Comparison of ENCODE assay signal across 8 cellular contexts in genomic region chr1:113931456-113931855, GRCh38. TPM values are rescaled to one million over a fixed set of nuclear protein-coding genes. Genes with fewer than 3 reads are reported as not detected.
DNase-seq lines count a peak whose midpoint lies in the region; ATAC-seq and TF ChIP-seq lines count a peak whose summit lies in the region.

No MANE protein-coding gene starts in this region.

- no peaks in the 10 kb centered on the region for H3K9me3 ChIP-seq in cardiac muscle cell (ENCODE audit: low read depth)
- H3K9me3 ChIP-seq in iPS-15b (ENCODE audit: control insufficient read depth, insufficient read depth, low read length) = no peaks in the 10 kb centered on the region
- H3K9me3 ChIP-seq in tibial artery = no peaks in the 10 kb centered on the region

- H3K27ac Mint-ChIP-seq in activated B cell treated with CpG ODN at 0.5 μM for 24 hours = no peak overlapping the region

- no peak for TF ChIP-seq CTCF in cardiac muscle cell (IDR thresholded peaks at IDR 0.05; ENCODE audit: low read depth, low read length)
- no peak for TF ChIP-seq CTCF in activated B cell treated with CpG ODN at 0.5 μM for 24 hours (IDR thresholded peaks at IDR 0.05)
- TF ChIP-seq CTCF in tibial artery (IDR thresholded peaks at IDR 0.05) = no peak

- H3K4me3 ChIP-seq in cardiac muscle cell (peak overlapping the region; percentile 85), iPS-15b (ENCODE audit: low read depth, low read length) (peak overlapping the region; percentile 78), tibial artery (peak overlapping the region; percentile 79 to 97)

- H3K9me3 Mint-ChIP-seq in activated B cell treated with CpG ODN at 0.5 μM for 24 hours = no peaks in the 10 kb centered on the region

- peaks cover 65% of the 10 kb centered on the region for H3K4me1 Mint-ChIP-seq in activated B cell treated with CpG ODN at 0.5 μM for 24 hours

- H3K36me3 ChIP-seq in cardiac muscle cell = no peaks in the 10 kb centered on the region
- H3K36me3 ChIP-seq in iPS-15b (ENCODE audit: control insufficient read depth, insufficient read depth, low read length) = no peaks in the 10 kb centered on the region
- no peaks in the 10 kb centered on the region for H3K36me3 ChIP-seq in tibial artery

- no peak for ATAC-seq in activated B cell treated with CpG ODN at 0.5 μM for 24 hours (ENCODE audit: low read depth)
- no peak for ATAC-seq in HG03045 (IDR thresholded peaks at IDR 0.05; ENCODE audit: unreplicated experiment)
- no peak for ATAC-seq in activated CD4-positive, CD25-positive, alpha-beta regulatory T cell treated with anti-CD3 and anti-CD28 coated beads, Interleukin-2, amount 50 U/mL, for 24 hours

- H3K27me3 Mint-ChIP-seq in activated B cell treated with CpG ODN at 0.5 μM for 24 hours = no peaks in the 10 kb centered on the region

- POLR2A ChIA-PET in activated B cell treated with CpG ODN at 0.5 μM for 24 hours (lab: Charles Lee) = interaction anchor here (1.1 to 4.5 kb wide), 3 partner anchors 22 to 119 kb away, joined by 4 to 127 read pairs (median 28); partner anchors contain the start of genes AP4B1, DCLRE1B and RSBN1

- CTCF ChIA-PET in activated B cell treated with CpG ODN at 0.5 μM for 24 hours (lab: Charles Lee) = interaction anchor here (1.6 to 5.5 kb wide), 4 partner anchors 15 to 96 kb away, joined by 6 to 43 read pairs (median 24); partner anchors contain the start of genes AP4B1 and DCLRE1B

- no peak overlapping the region for H3K9ac ChIP-seq in iPS-15b (ENCODE audit: low read depth, low read length)

- peaks cover 24% of the 10 kb centered on the region for H3K4me1 ChIP-seq in cardiac muscle cell (ENCODE audit: low read depth)
- H3K4me1 ChIP-seq in iPS-15b (ENCODE audit: control insufficient read depth, insufficient read depth, low read length) = peaks cover 5% of the 10 kb centered on the region
- H3K4me1 ChIP-seq in tibial artery = peaks cover 0 to 72% (median 27%) of the 10 kb centered on the region in 4 donors

- peak in 1 of 2 donors; percentile 71 for DNase-seq in cardiac muscle cell (ENCODE audit: low read depth in 1 of 2, low spot score in 1 of 2)
- DNase-seq in cardiac septum (ENCODE audit: low spot score) = no peak
- DNase-seq in activated B cell treated with CpG ODN at 0.5 μM for 24 hours = no peak
- no peak for DNase-seq in tibial artery
- DNase-seq in NCI-H1105 treated with DMSO at 0.1 percent for 48 hours (lab: John Stamatoyannopoulos, UW) = no peak

- H3K36me3 Mint-ChIP-seq in activated B cell treated with CpG ODN at 0.5 μM for 24 hours (ENCODE audit: low read depth) = peaks cover 23% of the 10 kb centered on the region

- H3K27ac ChIP-seq in cardiac muscle cell (no peak overlapping the region), tibial artery (peak overlapping the region; percentile 98)

- intact Hi-C loops in cardiac septum (cut with DNase I) (no loop called here), activated B cell treated with CpG ODN at 0.5 μM for 24 hours (cut with micrococcal nuclease) (loop anchor here (5.0 to 10.0 kb wide), 2 partner anchors 581 to 977 kb away; partner anchors contain the start of genes SLC16A1 and TRIM33), tibial artery (cut with DNase I; ENCODE audit: low total_unique reads) (loop anchor here (10.0 kb wide), 1 partner anchor 97 kb away; no protein-coding TSS in a partner anchor)

- H3K27me3 ChIP-seq in cardiac muscle cell (no peaks in the 10 kb centered on the region), iPS-15b (ENCODE audit: control insufficient read depth, insufficient read depth, low read length) (no peaks in the 10 kb centered on the region), tibial artery (no peaks in the 10 kb centered on the region)

- peak overlapping the region; percentile 96 for H3K4me3 Mint-ChIP-seq in activated B cell treated with CpG ODN at 0.5 μM for 24 hours

RNA-seq across cellular contexts. Expression of gene HIPK1, which starts 2.3 kb away (rescaled TPM):
- total RNA-seq in cardiac muscle cell = 23.4 and 27.7 TPM in 2 replicates
- 14.1 and 19.3 TPM in 2 replicates for polyA plus RNA-seq in cardiac muscle cell
- 63.5 TPM for total RNA-seq in cardiac septum
- 38.0 and 39.0 TPM in 2 replicates for total RNA-seq in activated B cell treated with CpG ODN at 0.5 μM for 24 hours

RNA-seq across cellular contexts. Expression of gene DCLRE1B, which starts 26.3 kb away (rescaled TPM):
- total RNA-seq in cardiac muscle cell = 5.6 and 6.3 TPM in 2 replicates
- 3.4 and 5.5 TPM in 2 replicates for polyA plus RNA-seq in cardiac muscle cell
- 2.1 TPM for total RNA-seq in cardiac septum
- 5.4 and 6.0 TPM in 2 replicates for total RNA-seq in activated B cell treated with CpG ODN at 0.5 μM for 24 hours

RNA-seq across cellular contexts. Expression of gene AP4B1, which starts 26.9 kb away (rescaled TPM):
- 8.8 and 18.8 TPM in 2 replicates for total RNA-seq in cardiac muscle cell
- polyA plus RNA-seq in cardiac muscle cell = 18.3 and 22.5 TPM in 2 replicates
- total RNA-seq in cardiac septum = 12.6 TPM
- 48.5 and 69.9 TPM in 2 replicates for total RNA-seq in activated B cell treated with CpG ODN at 0.5 μM for 24 hours

RNA-seq across cellular contexts. Expression of gene BCL2L15, which starts 44.1 kb away (rescaled TPM):
- 4.5 TPM in 1 of 2 replicates, not detected in the other for total RNA-seq in cardiac muscle cell
- polyA plus RNA-seq in cardiac muscle cell = 0.16 TPM in 1 of 2 replicates, not detected in the other
- not detected for total RNA-seq in cardiac septum
- 0.83 and 3.7 TPM in 2 replicates for total RNA-seq in activated B cell treated with CpG ODN at 0.5 μM for 24 hours

RNA-seq across cellular contexts. Expression of gene OLFML3, which starts 47.8 kb away (rescaled TPM):
- total RNA-seq in cardiac muscle cell (15.4 and 16.0 TPM in 2 replicates), cardiac septum (8.2 TPM), activated B cell treated with CpG ODN at 0.5 μM for 24 hours (0.27 and 0.29 TPM in 2 replicates)
- polyA plus RNA-seq in cardiac muscle cell = 9.7 and 13.5 TPM in 2 replicates
